ENCODE assay signal across 8 cellular contexts in the genomic region with DNA sequence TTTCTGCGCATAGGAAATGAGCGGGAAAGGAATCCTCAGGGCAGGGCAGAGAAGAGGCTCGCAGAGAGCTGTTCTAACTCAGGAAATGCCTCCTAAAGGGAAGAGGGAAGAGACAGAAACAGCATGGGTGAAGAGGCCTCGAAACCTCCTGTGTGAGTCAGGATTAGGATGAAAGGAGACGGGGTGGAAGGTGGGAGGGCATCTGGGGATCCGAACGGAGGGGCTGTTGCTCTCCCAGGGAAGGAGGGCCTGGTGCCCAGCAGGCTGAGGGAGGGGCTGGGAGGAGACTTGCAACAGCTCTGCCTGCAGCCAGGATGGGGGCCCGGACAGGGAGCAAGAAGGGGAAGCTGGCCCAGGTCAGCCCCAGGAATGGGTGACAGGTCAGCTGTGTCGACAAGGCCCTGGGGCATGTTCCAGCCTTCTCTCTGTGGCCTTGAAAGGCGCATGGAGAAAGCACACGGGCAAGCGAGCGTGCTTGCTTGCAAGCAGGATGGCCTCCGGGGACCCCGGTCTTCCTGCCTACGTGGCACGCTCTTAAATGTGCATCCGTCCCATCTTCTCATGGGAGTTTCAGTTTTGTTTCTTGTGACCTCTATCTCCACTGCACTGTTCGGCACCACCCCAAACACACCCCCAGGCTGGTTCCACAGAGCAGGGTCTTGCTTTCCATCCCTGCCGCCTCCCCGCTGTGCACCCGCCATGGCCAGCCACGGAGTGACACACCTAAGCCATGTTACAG.
DNase-seq lines count a peak whose midpoint lies in the region; ATAC-seq and TF ChIP-seq lines count a peak whose summit lies in the region.
"Had no signal": no experiment of that assay in that cellular context is flagged by ENCODE, and none has a peak within 500 bp of the region (broad histone marks: within the 10 kb centered on the region; RNA-seq: fewer than 3 reads in every experiment).

No MANE protein-coding gene starts in this region.

- H3K27ac ChIP-seq in endodermal cell (ENCODE audit: low read depth, low read length): no peak overlapping the region
- peak overlapping the region in 3 of 5 donors; percentile 25 to 65 (median 52) for H3K27ac ChIP-seq in stomach
- no peak overlapping the region for H3K27ac ChIP-seq in effector memory CD4-positive, alpha-beta T cell (ENCODE audit: insufficient read depth, low read length, poor library complexity, severe bottlenecking)
- H3K27ac ChIP-seq: KMS-11 had no signal

- H3K4me3 Mint-ChIP-seq in endodermal cell (no peak overlapping the region), progenitor cell of endocrine pancreas (ENCODE audit: low read depth) (no peak overlapping the region)

- H3K36me3 ChIP-seq in endodermal cell (ENCODE audit: control insufficient read depth, insufficient read depth, low read length) (peaks cover 65% of the 10 kb centered on the region), stomach (peaks cover 35 to 56% (median 53%) of the 10 kb centered on the region in 4 donors), MG63 (peaks cover 16% of the 10 kb centered on the region)
- H3K36me3 ChIP-seq in effector memory CD4-positive, alpha-beta T cell (ENCODE audit: control insufficient read depth, insufficient read depth, low read length): peaks cover 24% of the 10 kb centered on the region

- peak; percentile 68 for DNase-seq in endodermal cell
- DNase-seq in stomach: peak; percentile 26
- DNase-seq in MG63: no peak
- DNase-seq in progenitor cell of endocrine pancreas (ENCODE audit: low spot score, unreplicated experiment): no peak
- DNase-seq in effector memory CD4-positive, alpha-beta T cell: no peak

- H3K4me1 ChIP-seq in endodermal cell (ENCODE audit: control insufficient read depth, insufficient read depth, low read length) (peaks cover 8% of the 10 kb centered on the region), stomach (peaks cover 0 to 36% (median 15%) of the 10 kb centered on the region in 4 donors)
- H3K4me1 ChIP-seq in effector memory CD4-positive, alpha-beta T cell (ENCODE audit: control insufficient read depth, insufficient read depth, low read length, poor library complexity, severe bottlenecking): no peaks in the 10 kb centered on the region

- no peaks in the 10 kb centered on the region for H3K9me3 Mint-ChIP-seq in endodermal cell
- H3K9me3 Mint-ChIP-seq in progenitor cell of endocrine pancreas (ENCODE audit: low read depth): peaks cover 3% of the 10 kb centered on the region

- H3K9me3 ChIP-seq in endodermal cell (ENCODE audit: control insufficient read depth, low read length) (no peaks in the 10 kb centered on the region), stomach (no peaks in the 10 kb centered on the region), MG63 (no peaks in the 10 kb centered on the region)
- H3K9me3 ChIP-seq in effector memory CD4-positive, alpha-beta T cell (ENCODE audit: control insufficient read depth, low read length): no peaks in the 10 kb centered on the region

- H3K27ac Mint-ChIP-seq in endodermal cell (no peak overlapping the region), progenitor cell of endocrine pancreas (no peak overlapping the region)

- no peak overlapping the region for H3K4me3 ChIP-seq in endodermal cell (ENCODE audit: low read length)
- no peak overlapping the region for H3K4me3 ChIP-seq in stomach
- H3K4me3 ChIP-seq in MG63: no peak overlapping the region
- H3K4me3 ChIP-seq in effector memory CD4-positive, alpha-beta T cell (ENCODE audit: insufficient read depth, low read depth, low read length, poor library complexity, severe bottlenecking): no peak overlapping the region

- TF ChIP-seq CTCF in endodermal cell (conservative IDR thresholded peaks at IDR 0.05) (no peak), stomach (IDR thresholded peaks at IDR 0.05) (no peak), progenitor cell of endocrine pancreas (IDR thresholded peaks at IDR 0.05; ENCODE audit: unreplicated experiment) (no peak)

- peaks cover 28% of the 10 kb centered on the region for H3K4me1 Mint-ChIP-seq in endodermal cell
- H3K4me1 Mint-ChIP-seq in progenitor cell of endocrine pancreas (ENCODE audit: low read depth): peaks cover 35% of the 10 kb centered on the region

- TF ChIP-seq POLR2A in stomach (IDR thresholded peaks at IDR 0.05): no peak

- H3K36me3 Mint-ChIP-seq in endodermal cell (ENCODE audit: low read depth) (peaks cover 52% of the 10 kb centered on the region), progenitor cell of endocrine pancreas (ENCODE audit: insufficient read depth) (peaks cover 35% of the 10 kb centered on the region)

- 64 to 92% methylated on average over 9 to 23 of the region's 23 CpGs for WGBS in endodermal cell (ENCODE audit: insufficient coverage in 1 of 2, insufficient read length in 1 of 2), 2 experiments
- WGBS in stomach, 5 donors: 82 to 90% (median 86%) methylated on average over 18 to 23 of the region's 23 CpGs

- no peak overlapping the region for H3K9ac ChIP-seq in endodermal cell (ENCODE audit: extremely low read depth, low read length, poor library complexity, severe bottlenecking)
- H3K9ac ChIP-seq: KMS-11 had no signal

- H3K27me3 ChIP-seq in endodermal cell (ENCODE audit: control insufficient read depth, insufficient read depth, low read length, poor library complexity, severe bottlenecking) (no peaks in the 10 kb centered on the region), stomach (no peaks in the 10 kb centered on the region), MG63 (no peaks in the 10 kb centered on the region)
- H3K27me3 ChIP-seq in effector memory CD4-positive, alpha-beta T cell (replicated peaks; ENCODE audit: control insufficient read depth, insufficient read depth, low read length, poor library complexity, severe bottlenecking): no peaks in the 10 kb centered on the region

- H3K27me3 Mint-ChIP-seq in endodermal cell (ENCODE audit: insufficient read depth) (no peaks in the 10 kb centered on the region), progenitor cell of endocrine pancreas (no peaks in the 10 kb centered on the region)

- no peak for TF ChIP-seq EP300 in stomach (IDR thresholded peaks at IDR 0.05)

- ATAC-seq in GM19328 (IDR thresholded peaks at IDR 0.05; ENCODE audit: unreplicated experiment): peak; percentile 74
- peak; percentile 88 for ATAC-seq in HG03045 (IDR thresholded peaks at IDR 0.05; ENCODE audit: unreplicated experiment)

- intact Hi-C loops in stomach (cut with DNase I; ENCODE audit: low total_unique reads): loop anchor here (10.0 kb wide), 1 partner anchor 60 kb away; the partner anchor contains the start of gene HIPK2

Comparison
In these comparisons a context has a peak if more than half of its experiments do, and no peak if none do; other contexts are left out.
1. DNase-seq: peak in endodermal cell (single experiment) and stomach (single experiment); none in MG63 (single experiment), progenitor cell of endocrine pancreas (single experiment) and effector memory CD4-positive, alpha-beta T cell (0 of 3).
2. H3K27ac ChIP-seq: peak in stomach (3 of 5); none in endodermal cell (single experiment) and effector memory CD4-positive, alpha-beta T cell (single experiment).